In genomic region chr17:79081571-79082276, GRCh38 we compare ENCODE assay signal across 1 cellular context.
TF ChIP-seq lines count a peak whose summit lies in the region.

No MANE protein-coding gene starts in this region.

TF ChIP-seq in K562, 482 proteins besides CTCF, POLR2A, EP300 and RAD21:
- TF ChIP-seq HMGN3 (IDR thresholded peaks at IDR 0.05; ENCODE audit: borderline replicate concordance, extremely low read depth, insufficient read length, low read depth, low read length) (peak; percentile 2), ZNF780A (CRISPR knock-in tag; IDR thresholded peaks at IDR 0.05) (no peak)
TF ChIP-seq in K562: peak in this region for 1.
